In genomic region chr19:52170863-52171320, GRCh38 we compare ENCODE assay signal across 1 cellular context.
TF ChIP-seq lines count a peak whose summit lies in the region.

No MANE protein-coding gene starts in this region.

TF ChIP-seq in SK-N-SH, 30 proteins besides CTCF, POLR2A, EP300 and RAD21 (continued from another document):
- TF ChIP-seq GABPA (IDR thresholded peaks at IDR 0.05; ENCODE audit: low read depth) (no peak), NFIC (IDR thresholded peaks at IDR 0.05; ENCODE audit: borderline replicate concordance) (no peak), SMC3 (IDR thresholded peaks at IDR 0.05; ENCODE audit: low read depth, low read length) (no peak), ELF1 (IDR thresholded peaks at IDR 0.05) (no peak), RFX5 (IDR thresholded peaks at IDR 0.05; ENCODE audit: low read length) (no peak), MEF2A (IDR thresholded peaks at IDR 0.05; ENCODE audit: borderline replicate concordance, low read depth) (no peak)
